Comparison of ENCODE assay signal across 32 cellular contexts in the genomic region with DNA sequence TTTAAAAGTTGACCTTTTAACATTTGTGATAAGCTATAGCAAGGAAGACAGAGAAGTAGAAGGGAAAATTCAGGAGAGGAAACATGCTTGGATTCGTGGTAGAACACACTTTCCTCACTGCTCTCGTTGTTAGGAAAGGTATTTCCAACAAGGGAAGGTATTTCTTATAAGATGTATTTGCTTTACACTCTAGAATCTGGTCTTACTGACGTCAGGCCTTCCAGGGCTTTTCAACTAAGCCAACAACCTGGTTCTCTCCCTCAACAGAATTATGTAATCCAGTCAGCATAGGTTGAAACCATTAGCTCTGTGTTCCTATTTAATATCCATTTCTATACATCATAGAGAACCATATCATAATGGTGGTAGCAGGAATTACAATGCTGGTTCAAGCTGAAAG.
"Had no signal": no experiment of that assay in that cellular context is flagged by ENCODE, and none has a peak within 500 bp of the region (broad histone marks: within the 10 kb centered on the region; RNA-seq: fewer than 3 reads in every experiment).

No MANE protein-coding gene starts in this region.

- H3K27me3 Mint-ChIP-seq: activated CD8-positive, alpha-beta T cell treated with anti-CD3 and anti-CD28 coated beads for 36 hours; activated naive CD8-positive, alpha-beta T cell treated with anti-CD3 and anti-CD28 coated beads for 36 hours; activated naive CD8-positive, alpha-beta T cell treated with anti-CD3 and anti-CD28 coated beads, Interleukin-2, amount 50 U/mL, for 24 hours; activated T-helper 17 cell treated with anti-CD3 and anti-CD28 coated beads, Interleukin-2, amount 50 U/mL, for 72 hours; effector memory CD8-positive, alpha-beta T cell had no signal

- H3K36me3 Mint-ChIP-seq: T-cell had no signal

- H3K4me3 Mint-ChIP-seq: activated B cell treated with CpG ODN at 0.5 μM for 24 hours; activated CD8-positive, alpha-beta T cell treated with anti-CD3 and anti-CD28 coated beads for 36 hours; activated naive CD4-positive, alpha-beta T cell treated with anti-CD3 and anti-CD28 coated beads for 36 hours; activated naive CD4-positive, alpha-beta T cell treated with anti-CD3 and anti-CD28 coated beads, Interleukin-2, amount 50 U/mL, for 24 hours; activated naive CD8-positive, alpha-beta T cell treated with anti-CD3 and anti-CD28 coated beads for 36 hours; activated naive CD8-positive, alpha-beta T cell treated with anti-CD3 and anti-CD28 coated beads, Interleukin-2, amount 50 U/mL, for 24 hours; activated T-cell treated with anti-CD3 and anti-CD28 coated beads, Interleukin-2, amount 50 U/mL, for 4 hours; activated T-helper 17 cell treated with anti-CD3 and anti-CD28 coated beads, Interleukin-2, amount 50 U/mL, for 72 hours; effector memory CD8-positive, alpha-beta T cell; T-cell; T-helper 1 cell treated with Interleukin-12 subunit alpha and Interleukin-12 subunit beta and Interleukin-4 antibody, amounts not matched to agents 30 μg/mL and 1 μg/mL, for 36 hours had no signal

- ATAC-seq: activated CD4-positive, CD25-positive, alpha-beta regulatory T cell treated with anti-CD3 and anti-CD28 coated beads, Interleukin-2, amount 50 U/mL, for 24 hours; activated CD8-positive, alpha-beta T cell treated with anti-CD3 and anti-CD28 coated beads for 36 hours; activated naive CD8-positive, alpha-beta T cell treated with anti-CD3 and anti-CD28 coated beads, Interleukin-2, amount 50 U/mL, for 24 hours; activated T-cell treated with anti-CD3 and anti-CD28 coated beads, Interleukin-2, amount 50 U/mL, for 4 hours; activated T-helper 17 cell treated with anti-CD3 and anti-CD28 coated beads, Interleukin-2, amount 50 U/mL, for 72 hours; body of pancreas; effector memory CD8-positive, alpha-beta T cell; foreskin keratinocyte; gastrocnemius medialis; T-cell had no signal

- H3K4me1 Mint-ChIP-seq: activated B cell treated with CpG ODN at 0.5 μM for 24 hours; activated naive CD4-positive, alpha-beta T cell treated with anti-CD3 and anti-CD28 coated beads, Interleukin-2, amount 50 U/mL, for 24 hours; activated naive CD8-positive, alpha-beta T cell treated with anti-CD3 and anti-CD28 coated beads for 36 hours; activated naive CD8-positive, alpha-beta T cell treated with anti-CD3 and anti-CD28 coated beads, Interleukin-2, amount 50 U/mL, for 24 hours; activated T-helper 17 cell treated with anti-CD3 and anti-CD28 coated beads, Interleukin-2, amount 50 U/mL, for 72 hours; T-cell had no signal

- H3K27me3 ChIP-seq: adrenal gland, body of pancreas, esophagus muscularis mucosa, foreskin keratinocyte, gastrocnemius medialis had no signal

- H3K4me3 ChIP-seq: adrenal gland, body of pancreas, esophagus muscularis mucosa, gastrocnemius medialis had no signal

- H3K36me3 ChIP-seq: adrenal gland, esophagus muscularis mucosa, gastrocnemius medialis, WERI-Rb-1 had no signal

- H3K27ac ChIP-seq: adrenal gland, body of pancreas, esophagus muscularis mucosa, foreskin keratinocyte, gastrocnemius medialis, WERI-Rb-1 had no signal

- DNase-seq: activated B cell treated with CpG ODN at 0.5 μM for 24 hours; activated CD4-positive, alpha-beta T cell treated with anti-CD3 and anti-CD28 coated beads for 48 hours; activated CD4-positive, alpha-beta T cell treated with anti-CD3 and anti-CD28 coated beads, Interleukin-2, amount 50 U/mL, for 1 hour; activated CD4-positive, alpha-beta T cell treated with anti-CD3 and anti-CD28 coated beads, Interleukin-2, amount 50 U/mL, for 48 hours; activated CD8-positive, alpha-beta memory T cell treated with anti-CD3 and anti-CD28 coated beads for 24 hours; activated CD8-positive, alpha-beta T cell treated with anti-CD3 and anti-CD28 coated beads for 36 hours; activated effector memory CD4-positive, alpha-beta T cell treated with Interleukin-2 at 50 U/mL for 16 hours; activated naive CD4-positive, alpha-beta T cell treated with anti-CD3 and anti-CD28 coated beads for 36 hours; activated naive CD8-positive, alpha-beta T cell treated with anti-CD3 and anti-CD28 coated beads for 36 hours; activated naive CD8-positive, alpha-beta T cell treated with anti-CD3 and anti-CD28 coated beads, Interleukin-2, amount 50 U/mL, for 24 hours; activated T-cell treated with anti-CD3 and anti-CD28 coated beads, Interleukin-2, amount 50 U/mL, for 4 hours; adrenal gland; amygdala; aorta; body of pancreas; caudate nucleus; cortex of kidney; dermis blood vessel endothelial cell; effector CD4-positive, alpha-beta T cell; effector memory CD8-positive, alpha-beta T cell; erythroblast; foreskin keratinocyte; gastrocnemius medialis; glutamatergic neuron; T-cell; T-helper 9 cell; WERI-Rb-1 had no signal

- H3K4me1 ChIP-seq: adrenal gland, body of pancreas, esophagus muscularis mucosa, foreskin keratinocyte, gastrocnemius medialis had no signal

- H3K27ac Mint-ChIP-seq: activated B cell treated with CpG ODN at 0.5 μM for 24 hours; activated CD8-positive, alpha-beta T cell treated with anti-CD3 and anti-CD28 coated beads for 36 hours; activated naive CD4-positive, alpha-beta T cell treated with anti-CD3 and anti-CD28 coated beads for 36 hours; activated naive CD4-positive, alpha-beta T cell treated with anti-CD3 and anti-CD28 coated beads, Interleukin-2, amount 50 U/mL, for 24 hours; activated naive CD8-positive, alpha-beta T cell treated with anti-CD3 and anti-CD28 coated beads for 36 hours; activated naive CD8-positive, alpha-beta T cell treated with anti-CD3 and anti-CD28 coated beads, Interleukin-2, amount 50 U/mL, for 24 hours; activated T-helper 17 cell treated with anti-CD3 and anti-CD28 coated beads, Interleukin-2, amount 50 U/mL, for 72 hours; effector memory CD8-positive, alpha-beta T cell; T-cell; T-helper 1 cell treated with Interleukin-12 subunit alpha and Interleukin-12 subunit beta and Interleukin-4 antibody, amounts not matched to agents 30 μg/mL and 1 μg/mL, for 36 hours had no signal
